In genomic region chr11:92769125-92769524, GRCh38 we compare ENCODE assay signal across 22 cellular contexts.
DNase-seq lines count a peak whose midpoint lies in the region; ATAC-seq, FAIRE-seq and TF ChIP-seq lines count a peak whose summit lies in the region.
"Had no signal": no experiment of that assay in that cellular context is flagged by ENCODE, and none has a peak within 500 bp of the region (broad histone marks: within the 10 kb centered on the region; RNA-seq: fewer than 3 reads in every experiment).

No MANE protein-coding gene starts in this region.

- no peak overlapping the region for H3K27ac ChIP-seq in HepG2 (ENCODE audit: extremely low read length, insufficient read depth, low read length)
- H3K27ac ChIP-seq in GM23338 (ENCODE audit: low read depth): no peak overlapping the region
- H3K27ac ChIP-seq: BLaER1 had no signal

- H3K36me3 Mint-ChIP-seq in natural killer cell treated with Interleukin-12 subunit alpha and Interleukin-12 subunit beta and Interleukin-15 and Interleukin-18, amount 100 ng/mL, for 72 hours: no peaks in the 10 kb centered on the region
- peaks cover 12% of the 10 kb centered on the region for H3K36me3 Mint-ChIP-seq in GM23338 (ENCODE audit: low read depth)
- H3K36me3 Mint-ChIP-seq: CD8-positive, alpha-beta T cell had no signal

- no peaks in the 10 kb centered on the region for H3K9me2 ChIP-seq in GM23338 (ENCODE audit: insufficient read depth)

- H3F3A ChIP-seq in GM23338 (replicated peaks; ENCODE audit: low read depth): no peaks in the 10 kb centered on the region

- H3K27me3 Mint-ChIP-seq in natural killer cell treated with Interleukin-12 subunit alpha and Interleukin-12 subunit beta and Interleukin-15 and Interleukin-18, amount 100 ng/mL, for 72 hours: peaks cover 0 to 12% of the 10 kb centered on the region in 2 donors
- H3K27me3 Mint-ChIP-seq in GM23338 (ENCODE audit: insufficient read depth, low read depth, poor library complexity): peaks cover 5% of the 10 kb centered on the region

- peak; percentile 41 for ATAC-seq in left ventricle myocardium superior
- peak; percentile 50 for ATAC-seq in left colon
- ATAC-seq in GM21390 (IDR thresholded peaks at IDR 0.05; ENCODE audit: unreplicated experiment): no peak
- no peak for ATAC-seq in natural killer cell treated with Interleukin-12 subunit alpha and Interleukin-12 subunit beta and Interleukin-15 and Interleukin-18, amount 100 ng/mL, for 72 hours
- ATAC-seq in HepG2: no peak
- ATAC-seq in GM23338: no peak
- ATAC-seq: CD8-positive, alpha-beta T cell; GM12878; HCT116; K562 had no signal

- no peak for TF ChIP-seq RAD21 in HepG2 (CRISPR knock-in tag; IDR thresholded peaks at IDR 0.05)

- no peak overlapping the region for H2AFZ ChIP-seq in HepG2 (ENCODE audit: low read length)
- H2AFZ ChIP-seq in GM23338: no peak overlapping the region

- H3K9me3 ChIP-seq in adipocyte (ENCODE audit: control insufficient read depth, low read length) (no peaks in the 10 kb centered on the region), HepG2 (ENCODE audit: low read length) (no peaks in the 10 kb centered on the region)
- H3K9me3 ChIP-seq: BLaER1 had no signal

- H3K27me3 ChIP-seq in adipocyte (replicated peaks; ENCODE audit: control insufficient read depth, insufficient read depth, low read length): peaks cover 2% of the 10 kb centered on the region
- no peaks in the 10 kb centered on the region; a peak in 2 of 5 replicates for H3K27me3 ChIP-seq in HepG2 (ENCODE audit: control insufficient read depth in 1 of 2, insufficient read depth in 2 of 2, low read length in 2 of 2)
- H3K27me3 ChIP-seq in GM23338 (ENCODE audit: insufficient read depth): no peaks in the 10 kb centered on the region
- H3K27me3 ChIP-seq: BLaER1 had no signal

- no peak for TF ChIP-seq CTCF in HepG2 (CRISPR knock-in tag; IDR thresholded peaks at IDR 0.05)
- TF ChIP-seq CTCF in GM23338 (conservative IDR thresholded peaks at IDR 0.05; ENCODE audit: low read depth in 2 of 2): no peak

- H3K9ac ChIP-seq in adipocyte (ENCODE audit: low read length): peak overlapping the region; percentile 75
- H3K9ac ChIP-seq in HepG2 (ENCODE audit: insufficient read depth, low read depth, low read length): no peak overlapping the region
- H3K9ac ChIP-seq: BLaER1 had no signal

- no peak overlapping the region for H3K4me3 Mint-ChIP-seq in natural killer cell treated with Interleukin-12 subunit alpha and Interleukin-12 subunit beta and Interleukin-15 and Interleukin-18, amount 100 ng/mL, for 72 hours
- H3K4me3 Mint-ChIP-seq in GM23338: no peak overlapping the region
- H3K4me3 Mint-ChIP-seq: CD8-positive, alpha-beta T cell had no signal

- 14% methylated on average over 2 of the region's 2 CpGs for WGBS in HepG2 (ENCODE audit: low lambda C conversion rate)

- no peak for DNase-seq in left ventricle myocardium superior
- DNase-seq in cardiac septum (ENCODE audit: low spot score): no peak
- no peak for DNase-seq in adipocyte (ENCODE audit: low read depth)
- DNase-seq in left colon: no peak
- no peak for DNase-seq in natural killer cell treated with Interleukin-12 subunit alpha and Interleukin-12 subunit beta and Interleukin-15 and Interleukin-18, amount 100 ng/mL, for 72 hours (ENCODE audit: low spot score)
- no peak for DNase-seq in HepG2 (ENCODE audit: low spot score)
- DNase-seq in GM23338 (ENCODE audit: low spot score): no peak
- DNase-seq: Calu3; CD8-positive, alpha-beta T cell; EL; GOT3; NCI-H1105 treated with DMSO at 0.1 percent for 48 hours; NCI-H1694; NCI-H510A; NCI-H774; SHP77 treated with DMSO at 0.1 percent for 48 hours had no signal

- no peak overlapping the region for H3K4me2 ChIP-seq in HepG2 (ENCODE audit: low read depth, low read length)
- no peak overlapping the region for H3K4me2 ChIP-seq in GM23338
- H3K4me2 ChIP-seq: BLaER1 had no signal

- TF ChIP-seq EP300 in HepG2 (IDR thresholded peaks at IDR 0.05; ENCODE audit: low read depth in 2 of 2, low read length in 2 of 2): no peak
- no peak for TF ChIP-seq EP300 in HepG2 (CRISPR knock-in tag; IDR thresholded peaks at IDR 0.05; ENCODE audit: borderline replicate concordance)

- H4K20me1 ChIP-seq in HepG2 (ENCODE audit: insufficient read depth, low read length): no peaks in the 10 kb centered on the region
- no peaks in the 10 kb centered on the region for H4K20me1 ChIP-seq in GM23338 (replicated peaks; ENCODE audit: insufficient read depth)
- H4K20me1 ChIP-seq: BLaER1 had no signal

- peak overlapping the region; percentile 47 for H3K4me3 ChIP-seq in adipocyte (ENCODE audit: low read length)
- no peak overlapping the region for H3K4me3 ChIP-seq in HepG2 (replicated peaks in 1 of 3; ENCODE audit: insufficient read depth in 1 of 3, low read depth in 2 of 3, low read length in 3 of 3)
- H3K4me3 ChIP-seq in GM23338: no peak overlapping the region
- H3K4me3 ChIP-seq: BLaER1, GM12878, K562 had no signal

- no peak for FAIRE-seq in HepG2 (lab: Jason Lieb, UNC)
- FAIRE-seq: A204.1, GM12878, K562 had no signal

- H3K27ac Mint-ChIP-seq in natural killer cell treated with Interleukin-12 subunit alpha and Interleukin-12 subunit beta and Interleukin-15 and Interleukin-18, amount 100 ng/mL, for 72 hours: no peak overlapping the region
- H3K27ac Mint-ChIP-seq in GM23338: no peak overlapping the region
- H3K27ac Mint-ChIP-seq: CD8-positive, alpha-beta T cell had no signal

- H3K4me1 ChIP-seq in adipocyte (ENCODE audit: control insufficient read depth, insufficient read depth, low read length): peaks cover 24% of the 10 kb centered on the region
- no peaks in the 10 kb centered on the region for H3K4me1 ChIP-seq in HepG2 (ENCODE audit: insufficient read depth, low read length)
- peaks cover 8% of the 10 kb centered on the region for H3K4me1 ChIP-seq in GM23338 (ENCODE audit: insufficient read depth)
- H3K4me1 ChIP-seq: BLaER1 had no signal

- POLR2A ChIA-PET in HepG2 (lab: Yijun Ruan, JAX): no interaction called here

- intact Hi-C loops in left ventricle myocardium superior (cut with micrococcal nuclease): no loop called here
- intact Hi-C loops in cardiac septum (cut with DNase I): no loop called here
- intact Hi-C loops in left colon (cut with DNase I, micrococcal nuclease): no loop called here
- intact Hi-C loops in HepG2 (cut with micrococcal nuclease; ENCODE audit: unreplicated experiment): no loop called here

- TF ChIP-seq POLR2A in HepG2 (IDR thresholded peaks at IDR 0.05; ENCODE audit: insufficient read depth in 1 of 2, low read depth in 2 of 2, low read length in 2 of 2): no peak

- H3K79me2 ChIP-seq in HepG2 (ENCODE audit: insufficient read depth, low read length) (no peaks in the 10 kb centered on the region), GM23338 (replicated peaks; ENCODE audit: insufficient read depth) (no peaks in the 10 kb centered on the region)

- H3K9me3 Mint-ChIP-seq in natural killer cell treated with Interleukin-12 subunit alpha and Interleukin-12 subunit beta and Interleukin-15 and Interleukin-18, amount 100 ng/mL, for 72 hours: peaks cover 8% of the 10 kb centered on the region
- H3K9me3 Mint-ChIP-seq in GM23338: no peaks in the 10 kb centered on the region
- H3K9me3 Mint-ChIP-seq: CD8-positive, alpha-beta T cell had no signal

- CTCF ChIA-PET in HepG2 (lab: Yijun Ruan, JAX; ENCODE audit: low intra/inter-chr PET ratio, low total read pairs): no interaction called here

- in situ Hi-C loops in HepG2 (cut with HindIII; ENCODE audit: extremely low pct_ligation_motif_present, low pct_unique_long_range_greater_than_20kb): no loop called here

- H3K36me3 ChIP-seq in adipocyte (ENCODE audit: control insufficient read depth, insufficient read depth, low read length, severe bottlenecking) (no peaks in the 10 kb centered on the region), HepG2 (replicated peaks in 1 of 2; ENCODE audit: control insufficient read depth in 1 of 2, insufficient read depth in 2 of 2, low read length in 2 of 2) (no peaks in the 10 kb centered on the region), GM23338 (ENCODE audit: insufficient read depth) (no peaks in the 10 kb centered on the region)
- H3K36me3 ChIP-seq: BLaER1 had no signal

- no TSS peak for BruUV-seq in HepG2 (replicated peaks; lab: Mats Ljungman, UMichigan)

- H3K4me1 Mint-ChIP-seq in natural killer cell treated with Interleukin-12 subunit alpha and Interleukin-12 subunit beta and Interleukin-15 and Interleukin-18, amount 100 ng/mL, for 72 hours (ENCODE audit: low read depth in 2 of 2): peaks cover 0 to 19% of the 10 kb centered on the region in 2 donors
- H3K4me1 Mint-ChIP-seq in GM23338: peaks cover 24% of the 10 kb centered on the region

TF ChIP-seq in HepG2, 621 proteins besides CTCF, POLR2A, EP300 and RAD21 (continues in another document):
- TF ChIP-seq TIGD3 (CRISPR knock-in tag; IDR thresholded peaks at IDR 0.05; ENCODE audit: borderline replicate concordance) (no peak), POGZ (CRISPR knock-in tag; IDR thresholded peaks at IDR 0.05) (no peak), PHF21A (CRISPR knock-in tag; IDR thresholded peaks at IDR 0.05) (no peak), SATB2 (CRISPR knock-in tag; IDR thresholded peaks at IDR 0.05) (no peak), RARA (CRISPR knock-in tag; IDR thresholded peaks at IDR 0.05) (no peak)

TF ChIP-seq in GM23338, 12 proteins besides CTCF, POLR2A, EP300 and RAD21 (continues in another document):
- TF ChIP-seq POLR2AphosphoS5 (IDR thresholded peaks at IDR 0.05; ENCODE audit: low read depth) (no peak), STAT1 (IDR thresholded peaks at IDR 0.05; ENCODE audit: unreplicated experiment) (no peak), NANOG (IDR thresholded peaks at IDR 0.05; ENCODE audit: borderline replicate concordance) (no peak)

Comparison
In these comparisons a context has a peak if more than half of its experiments do, and no peak if none do; other contexts are left out.
1. ATAC-seq: peak in left ventricle myocardium superior (single experiment) and left colon (single experiment); none in GM21390 (single experiment), natural killer cell treated with Interleukin-12 subunit alpha and Interleukin-12 subunit beta and Interleukin-15 and Interleukin-18, amount 100 ng/mL, for 72 hours (0 of 2), HepG2 (single experiment) and GM23338 (single experiment).